In genomic region chr17:59884861-59885260, GRCh38 we compare ENCODE assay signal across 7 cellular contexts.
"Had no signal": no experiment of that assay in that cellular context is flagged by ENCODE, and none has a peak within 500 bp of the region (broad histone marks: within the 10 kb centered on the region; RNA-seq: fewer than 3 reads in every experiment).

No MANE protein-coding gene starts in this region.

- ATAC-seq: HCT116 had no signal

- H3K4me1 ChIP-seq: HAP-1 had no signal

- H3K9ac ChIP-seq: GM23248 had no signal

- H3K27ac ChIP-seq: GM23248 had no signal

- H3K9me3 ChIP-seq: HAP-1 had no signal

- H2AFZ ChIP-seq: GM23248 had no signal

- DNase-seq: GM23248, GOT3, H7, HFFc6, IMR-90 had no signal

- H3K4me3 ChIP-seq: GM23248, HAP-1 had no signal
